ENCODE assay signal across 8 cellular contexts in genomic region chr14:58243790-58244555, GRCh38. TPM values are rescaled to one million over a fixed set of nuclear protein-coding genes. Genes with fewer than 3 reads are reported as not detected.
DNase-seq lines count a peak whose midpoint lies in the region; ATAC-seq, FAIRE-seq and TF ChIP-seq lines count a peak whose summit lies in the region.

No MANE protein-coding gene starts in this region.

- H3K27ac Mint-ChIP-seq in nephron progenitor cell, result peak overlapping the region; percentile 32

- peak overlapping the region; percentile 80 for H3K4me3 ChIP-seq in GM12864 (ENCODE audit: low read depth, low read length)
- H3K4me3 ChIP-seq in Jurkat, Clone E6-1 (ENCODE audit: low read length), result peak overlapping the region; percentile 97

- peaks cover 11% of the 10 kb centered on the region for H3K27me3 Mint-ChIP-seq in nephron progenitor cell (ENCODE audit: low read depth, poor library complexity)

- ATAC-seq in GM21737 (IDR thresholded peaks at IDR 0.05; ENCODE audit: unreplicated experiment), result peak; percentile 35
- peak; percentile 10 for ATAC-seq in esophagus mucosa

- no peaks in the 10 kb centered on the region for H3K9me3 Mint-ChIP-seq in nephron progenitor cell

- peaks cover 7% of the 10 kb centered on the region for H3K36me3 Mint-ChIP-seq in nephron progenitor cell (ENCODE audit: low read depth)

- peaks cover 42% of the 10 kb centered on the region for H3K4me1 Mint-ChIP-seq in nephron progenitor cell

- FAIRE-seq in frontal cortex (lab: Jason Lieb, UNC), result no peak

- H3K4me3 Mint-ChIP-seq in nephron progenitor cell, result peak overlapping the region; percentile 99

- no peak for DNase-seq in GM12864 (ENCODE audit: low read depth)
- no peak for DNase-seq in Jurkat, Clone E6-1 (ENCODE audit: low read depth, low spot score)
- DNase-seq in SK-N-DZ (ENCODE audit: low spot score), result peak; percentile 16
- DNase-seq in nephron progenitor cell, result no peak
- DNase-seq in frontal cortex (ENCODE audit: low spot score in 2 of 2), result no peak
- no peak for DNase-seq in dedifferentiated amniotic fluid mesenchymal stem cell (ENCODE audit: extremely low spot score)

- no peak for TF ChIP-seq CTCF in GM12864 (IDR thresholded peaks at IDR 0.05; ENCODE audit: low read depth, low read length, missing control alignments)
- TF ChIP-seq CTCF in nephron progenitor cell (IDR thresholded peaks at IDR 0.05), result no peak

RNA-seq across cellular contexts. Expression of gene PSMA3, which starts 0.7 kb away (rescaled TPM):
- 348 TPM for polyA plus RNA-seq in Jurkat, Clone E6-1 (2012; ENCODE audit: insufficient read depth, insufficient read length)
- polyA plus RNA-seq in SK-N-DZ (2014; cell fraction: cytosol; rRNA removed), result 200 and 225 TPM in 2 replicates
- polyA plus RNA-seq in SK-N-DZ (2014; cell fraction: nucleus; rRNA removed), result 116 and 148 TPM in 2 replicates
- total RNA-seq in esophagus mucosa (142 TPM), frontal cortex (33.8 TPM)

RNA-seq across cellular contexts. Expression of gene ACTR10, which starts 44.0 kb away (rescaled TPM):
- 54.6 TPM for polyA plus RNA-seq in Jurkat, Clone E6-1 (2012; ENCODE audit: insufficient read depth, insufficient read length)
- polyA plus RNA-seq in SK-N-DZ (2014; cell fraction: cytosol; rRNA removed), result 57.7 and 92.7 TPM in 2 replicates
- polyA plus RNA-seq in SK-N-DZ (2014; cell fraction: nucleus; rRNA removed), result 48.9 and 68.3 TPM in 2 replicates
- total RNA-seq in esophagus mucosa, result 36.2 TPM
- total RNA-seq in frontal cortex, result 128 TPM

RNA-seq across cellular contexts. Expression of gene ARID4A, which starts 54.4 kb away (rescaled TPM):
- 20.1 TPM for polyA plus RNA-seq in Jurkat, Clone E6-1 (2012; ENCODE audit: insufficient read depth, insufficient read length)
- 3.5 and 4.4 TPM in 2 replicates for polyA plus RNA-seq in SK-N-DZ (2014; cell fraction: cytosol; rRNA removed)
- polyA plus RNA-seq in SK-N-DZ (2014; cell fraction: nucleus; rRNA removed), result 11.0 and 14.2 TPM in 2 replicates
- total RNA-seq in esophagus mucosa (9.5 TPM), frontal cortex (59.1 TPM)
